In the genomic region with DNA sequence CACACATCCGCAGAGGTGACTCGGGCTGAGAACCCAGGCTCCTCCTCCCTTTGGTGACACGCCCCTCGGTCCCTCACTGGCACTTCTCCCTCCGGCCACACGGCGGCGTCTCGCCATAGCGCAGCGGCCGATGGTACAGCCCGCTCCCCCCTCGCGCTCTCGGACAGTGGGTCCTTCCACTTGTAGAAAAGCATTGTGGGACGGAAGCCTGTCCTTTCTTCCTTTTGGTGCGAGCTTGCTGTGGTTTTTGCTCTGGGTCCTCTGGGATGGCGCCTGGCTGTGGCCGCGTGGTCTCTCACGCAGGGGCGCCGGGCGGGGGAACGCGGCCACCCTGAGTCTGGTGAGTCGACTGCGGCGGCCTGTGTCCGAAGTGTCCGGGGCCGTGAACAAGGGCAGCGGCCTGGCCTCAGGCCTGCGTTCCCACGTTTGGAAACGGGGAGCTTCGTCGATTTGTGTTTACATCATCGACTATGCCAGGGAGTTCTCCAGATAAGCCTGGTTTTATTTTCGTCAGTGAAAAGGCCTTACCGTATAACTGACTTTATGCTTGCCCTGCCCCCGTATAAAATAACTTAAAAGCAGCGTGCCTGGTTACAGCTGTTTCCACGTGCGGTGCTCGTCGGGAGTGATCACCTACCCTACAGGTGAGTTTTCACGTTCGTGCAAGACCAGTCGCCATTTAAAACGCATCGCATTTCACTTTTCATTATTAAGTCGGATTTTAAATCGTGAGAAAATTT, we compare ENCODE assay signal across 8 cellular contexts.
DNase-seq lines count a peak whose midpoint lies in the region; ATAC-seq, FAIRE-seq and TF ChIP-seq lines count a peak whose summit lies in the region.

No MANE protein-coding gene starts in this region.

- intact Hi-C loops in activated CD4-positive, alpha-beta T cell treated with anti-CD3 and anti-CD28 coated beads, Interleukin-2, amount 10 ng/mL, durations not matched to agents 24 days and 14 days (cut with micrococcal nuclease): loop anchor here (1.0 to 10.0 kb wide), 5 partner anchors 404 to 1422 kb away; a partner anchor contains a TSS
- intact Hi-C loops in HepG2 (cut with micrococcal nuclease; ENCODE audit: unreplicated experiment): loop anchor here (2.0 to 10.0 kb wide), 4 partner anchors 649 to 1406 kb away; a partner anchor contains a TSS

- peak overlapping the region; percentile 78 for H3K27ac ChIP-seq in HepG2 (ENCODE audit: extremely low read length, insufficient read depth, low read length)

- H3K36me3 Mint-ChIP-seq in activated CD4-positive, alpha-beta T cell treated with anti-CD3 and anti-CD28 coated beads, Interleukin-2, amount 10 ng/mL, durations not matched to agents 24 days and 14 days (ENCODE audit: low read depth): peaks cover 42% of the 10 kb centered on the region

- TF ChIP-seq POLR2A in HepG2 (IDR thresholded peaks at IDR 0.05; ENCODE audit: insufficient read depth in 1 of 2, low read depth in 2 of 2, low read length in 2 of 2): peak; percentile 98 to 99

- in situ Hi-C loops in HepG2 (cut with HindIII; ENCODE audit: extremely low pct_ligation_motif_present, low pct_unique_long_range_greater_than_20kb): no loop called here

- H3K9me3 Mint-ChIP-seq in activated CD4-positive, alpha-beta T cell treated with anti-CD3 and anti-CD28 coated beads, Interleukin-2, amount 10 ng/mL, durations not matched to agents 24 days and 14 days: peaks cover 6% of the 10 kb centered on the region

- peaks cover 25% of the 10 kb centered on the region for H3K4me1 Mint-ChIP-seq in activated CD4-positive, alpha-beta T cell treated with anti-CD3 and anti-CD28 coated beads, Interleukin-2, amount 10 ng/mL, durations not matched to agents 24 days and 14 days

- BruUV-seq in HepG2 (replicated peaks; lab: Mats Ljungman, UMichigan): TSS peak; percentile 70

- H3K9me3 ChIP-seq in HepG2 (ENCODE audit: low read length): no peaks in the 10 kb centered on the region

- FAIRE-seq in HepG2 (lab: Jason Lieb, UNC): peak; percentile 37

- H3K27me3 Mint-ChIP-seq in activated CD4-positive, alpha-beta T cell treated with anti-CD3 and anti-CD28 coated beads, Interleukin-2, amount 10 ng/mL, durations not matched to agents 24 days and 14 days: peaks cover 2% of the 10 kb centered on the region

- H3K4me2 ChIP-seq in HepG2 (ENCODE audit: low read depth, low read length): peak overlapping the region; percentile 94

- H3K4me1 ChIP-seq in HepG2 (ENCODE audit: insufficient read depth, low read length): peaks cover 44% of the 10 kb centered on the region

- H3K79me2 ChIP-seq in HepG2 (ENCODE audit: insufficient read depth, low read length): peaks cover 22% of the 10 kb centered on the region

- peaks cover 0 to 5% of the 10 kb centered on the region in 2 experiments; a peak in 2 of 5 replicates for H3K27me3 ChIP-seq in HepG2 (ENCODE audit: control insufficient read depth in 1 of 2, insufficient read depth in 2 of 2, low read length in 2 of 2)

- TF ChIP-seq RAD21 in HepG2 (CRISPR knock-in tag; IDR thresholded peaks at IDR 0.05): peak; percentile 63; the same call in 1 of the 2 replicates

- peak; percentile 57 to 81; a peak in 3 of 4 replicates for TF ChIP-seq EP300 in HepG2 (IDR thresholded peaks at IDR 0.05; ENCODE audit: low read depth in 2 of 2, low read length in 2 of 2)
- peak; percentile 78 for TF ChIP-seq EP300 in HepG2 (CRISPR knock-in tag; IDR thresholded peaks at IDR 0.05; ENCODE audit: borderline replicate concordance)

- 1% methylated on average over 19 of the region's 55 CpGs for WGBS in HepG2 (ENCODE audit: low lambda C conversion rate)

- H3K27ac Mint-ChIP-seq in activated CD4-positive, alpha-beta T cell treated with anti-CD3 and anti-CD28 coated beads, Interleukin-2, amount 10 ng/mL, durations not matched to agents 24 days and 14 days: peak overlapping the region; percentile 94

- H3K9ac ChIP-seq in HepG2 (ENCODE audit: insufficient read depth, low read depth, low read length): peak overlapping the region; percentile 96

- TF ChIP-seq CTCF in HepG2 (CRISPR knock-in tag; IDR thresholded peaks at IDR 0.05): peak; percentile 99

- H4K20me1 ChIP-seq in HepG2 (ENCODE audit: insufficient read depth, low read length): peaks cover 15% of the 10 kb centered on the region; the same call in 1 of the 2 replicates

- H3K4me3 Mint-ChIP-seq in activated CD4-positive, alpha-beta T cell treated with anti-CD3 and anti-CD28 coated beads, Interleukin-2, amount 10 ng/mL, durations not matched to agents 24 days and 14 days: peak overlapping the region; percentile 96

- peak overlapping the region; percentile 84 to 89 (median 88) for H3K4me3 ChIP-seq in HepG2 (replicated peaks in 1 of 3; ENCODE audit: insufficient read depth in 1 of 3, low read depth in 2 of 3, low read length in 3 of 3)

- H3K36me3 ChIP-seq in HepG2 (replicated peaks in 1 of 2; ENCODE audit: control insufficient read depth in 1 of 2, insufficient read depth in 2 of 2, low read length in 2 of 2): peaks cover 5 to 26% of the 10 kb centered on the region in 2 experiments

- CTCF ChIA-PET in HepG2 (lab: Yijun Ruan, JAX; ENCODE audit: low intra/inter-chr PET ratio, low total read pairs): no interaction called here

- DNase-seq in CD1c-positive myeloid dendritic cell (ENCODE audit: extremely low spot score) (peak; percentile 95), NCI-H526 (lab: John Stamatoyannopoulos, UW) (peak; percentile 45 to 84), cortex of kidney (lab: John Stamatoyannopoulos, UW) (peak; percentile 53), HepG2 (ENCODE audit: low spot score) (peak; percentile 78)
- peak; percentile 98 for DNase-seq in activated CD4-positive, alpha-beta T cell treated with anti-CD3 and anti-CD28 coated beads, Interleukin-2, amount 10 ng/mL, durations not matched to agents 24 days and 14 days
- peak; percentile 93 to 94 for DNase-seq in stimulated activated CD4-positive, alpha-beta T cell treated with anti-CD3 and anti-CD28 coated beads, Interleukin-2, amount 100 ng/mL, for 48 hours

- H2AFZ ChIP-seq in HepG2 (ENCODE audit: low read length): no peak overlapping the region

- ATAC-seq in GM19324 (IDR thresholded peaks at IDR 0.05; ENCODE audit: low FRiP score, unreplicated experiment) (peak; percentile 97), HG03460 (IDR thresholded peaks at IDR 0.05; ENCODE audit: unreplicated experiment) (peak; percentile 97), HepG2 (peak; percentile 91)

- POLR2A ChIA-PET in HepG2 (lab: Yijun Ruan, JAX): interaction anchor here (0.6 to 1.6 kb wide), 12 partner anchors 16 to 1422 kb away, joined by 3 to 9 read pairs (median 3); a partner anchor contains a TSS

TF ChIP-seq in HepG2, 621 proteins besides CTCF, POLR2A, EP300 and RAD21 (continues in another document):
- TF ChIP-seq, protein P1, sequence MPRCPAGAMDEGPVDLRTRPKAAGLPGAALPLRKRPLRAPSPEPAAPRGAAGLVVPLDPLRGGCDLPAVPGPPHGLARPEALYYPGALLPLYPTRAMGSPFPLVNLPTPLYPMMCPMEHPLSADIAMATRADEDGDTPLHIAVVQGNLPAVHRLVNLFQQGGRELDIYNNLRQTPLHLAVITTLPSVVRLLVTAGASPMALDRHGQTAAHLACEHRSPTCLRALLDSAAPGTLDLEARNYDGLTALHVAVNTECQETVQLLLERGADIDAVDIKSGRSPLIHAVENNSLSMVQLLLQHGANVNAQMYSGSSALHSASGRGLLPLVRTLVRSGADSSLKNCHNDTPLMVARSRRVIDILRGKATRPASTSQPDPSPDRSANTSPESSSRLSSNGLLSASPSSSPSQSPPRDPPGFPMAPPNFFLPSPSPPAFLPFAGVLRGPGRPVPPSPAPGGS (CRISPR knock-in tag; IDR thresholded peaks at IDR 0.05): peak; percentile 79; the same call in 1 of the 2 replicates
- TF ChIP-seq MYNN (CRISPR knock-in tag; IDR thresholded peaks at IDR 0.05; ENCODE audit: low read depth) (0 out of 2 replicates have a peak, but pooled peaks have one; percentile 90), NR3C1 (CRISPR knock-in tag; IDR thresholded peaks at IDR 0.05) (no peak), ZNF264 (CRISPR knock-in tag; IDR thresholded peaks at IDR 0.05) (peak; percentile 77; the same call in 1 of the 2 replicates), PITX1 (CRISPR knock-in tag; IDR thresholded peaks at IDR 0.05) (peak; percentile 79), ARNT (IDR thresholded peaks at IDR 0.05) (no peak), ZSCAN21 (CRISPR knock-in tag; IDR thresholded peaks at IDR 0.05; ENCODE audit: borderline replicate concordance) (peak; percentile 91; the same call in 1 of the 2 replicates), ZNF567 (CRISPR knock-in tag; IDR thresholded peaks at IDR 0.05; ENCODE audit: borderline replicate concordance) (peak; percentile 71; the same call in 1 of the 2 replicates), NFE2L1 (CRISPR knock-in tag; IDR thresholded peaks at IDR 0.05; ENCODE audit: borderline replicate concordance) (no peak), HHEX (CRISPR knock-in tag; IDR thresholded peaks at IDR 0.05) (no peak), SMAD1 (CRISPR knock-in tag; IDR thresholded peaks at IDR 0.05; ENCODE audit: borderline replicate concordance, low read depth) (peak; percentile 76; the same call in 1 of the 2 replicates)
- TF ChIP-seq, protein P2, sequence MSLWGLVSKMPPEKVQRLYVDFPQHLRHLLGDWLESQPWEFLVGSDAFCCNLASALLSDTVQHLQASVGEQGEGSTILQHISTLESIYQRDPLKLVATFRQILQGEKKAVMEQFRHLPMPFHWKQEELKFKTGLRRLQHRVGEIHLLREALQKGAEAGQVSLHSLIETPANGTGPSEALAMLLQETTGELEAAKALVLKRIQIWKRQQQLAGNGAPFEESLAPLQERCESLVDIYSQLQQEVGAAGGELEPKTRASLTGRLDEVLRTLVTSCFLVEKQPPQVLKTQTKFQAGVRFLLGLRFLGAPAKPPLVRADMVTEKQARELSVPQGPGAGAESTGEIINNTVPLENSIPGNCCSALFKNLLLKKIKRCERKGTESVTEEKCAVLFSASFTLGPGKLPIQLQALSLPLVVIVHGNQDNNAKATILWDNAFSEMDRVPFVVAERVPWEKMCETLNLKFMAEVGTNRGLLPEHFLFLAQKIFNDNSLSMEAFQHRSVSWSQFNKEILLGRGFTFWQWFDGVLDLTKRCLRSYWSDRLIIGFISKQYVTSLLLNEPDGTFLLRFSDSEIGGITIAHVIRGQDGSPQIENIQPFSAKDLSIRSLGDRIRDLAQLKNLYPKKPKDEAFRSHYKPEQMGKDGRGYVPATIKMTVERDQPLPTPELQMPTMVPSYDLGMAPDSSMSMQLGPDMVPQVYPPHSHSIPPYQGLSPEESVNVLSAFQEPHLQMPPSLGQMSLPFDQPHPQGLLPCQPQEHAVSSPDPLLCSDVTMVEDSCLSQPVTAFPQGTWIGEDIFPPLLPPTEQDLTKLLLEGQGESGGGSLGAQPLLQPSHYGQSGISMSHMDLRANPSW (CRISPR knock-in tag; IDR thresholded peaks at IDR 0.05; ENCODE audit: borderline replicate concordance): peak; percentile 85; the same call in 1 of the 2 replicates

Comparison
In these comparisons a context has a peak if more than half of its experiments do, and no peak if none do; other contexts are left out.
1. Peak in every context shown above with its lines: DNase-seq, ATAC-seq, H3K4me3 ChIP-seq and H3K27ac ChIP-seq.